In the genomic region with DNA sequence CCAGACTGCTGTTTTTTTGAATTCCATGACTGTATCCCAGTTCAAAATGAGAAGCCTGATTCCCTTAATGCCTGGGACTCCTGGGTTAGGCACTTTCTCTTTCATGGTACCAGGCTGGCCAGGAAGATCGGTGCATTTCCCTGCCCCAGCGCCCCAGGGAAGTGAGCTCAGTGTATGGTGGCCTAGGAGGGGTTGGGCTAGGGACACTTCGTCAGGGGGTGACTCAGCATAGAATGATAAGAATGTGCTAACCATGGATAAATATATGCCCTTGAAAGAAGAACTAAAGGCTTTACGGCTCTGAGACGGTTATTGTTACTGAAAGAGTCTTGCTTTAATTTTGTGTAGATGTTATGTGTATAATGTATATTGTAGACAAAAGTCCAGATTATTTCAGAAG, we compare ENCODE assay signal across 18 cellular contexts. TPM values are rescaled to one million over a fixed set of nuclear protein-coding genes. Genes with fewer than 3 reads are reported as not detected.
DNase-seq lines count a peak whose midpoint lies in the region; ATAC-seq and TF ChIP-seq lines count a peak whose summit lies in the region.
"Had no signal": no experiment of that assay in that cellular context is flagged by ENCODE, and none has a peak within 500 bp of the region (broad histone marks: within the 10 kb centered on the region; RNA-seq: fewer than 3 reads in every experiment).

No MANE protein-coding gene starts in this region.

- no peaks in the 10 kb centered on the region for H3K27me3 Mint-ChIP-seq in MCF 10A (ENCODE audit: insufficient read depth, unreplicated experiment)

- H3K27ac ChIP-seq in breast epithelium (no peak overlapping the region), PC-3 (ENCODE audit: low read length) (peak overlapping the region; percentile 84)
- H3K27ac ChIP-seq: epithelial cell of prostate, transverse colon had no signal

- TF ChIP-seq POLR2A in breast epithelium (IDR thresholded peaks at IDR 0.05): no peak

- CTCF ChIA-PET in MCF 10A (lab: Yijun Ruan, JAX) (no interaction called here), PC-3 (lab: Charles Lee) (no interaction called here)

- H3K27ac Mint-ChIP-seq in MCF 10A (ENCODE audit: low read depth, unreplicated experiment): peak overlapping the region; percentile 1
- H3K27ac Mint-ChIP-seq: natural killer cell had no signal

- H3K36me3 Mint-ChIP-seq in MCF 10A (ENCODE audit: insufficient read depth, unreplicated experiment): no peaks in the 10 kb centered on the region
- H3K36me3 Mint-ChIP-seq: natural killer cell had no signal

- POLR2A ChIA-PET in MCF 10A (lab: Yijun Ruan, JAX): interaction anchor here (0.7 kb wide), 1 partner anchor 11 kb away, joined by 6 read pairs; no protein-coding TSS in a partner anchor
- POLR2A ChIA-PET in PC-3 (lab: Charles Lee; ENCODE audit: unreplicated experiment): no interaction called here

- BruUV-seq in MCF 10A (replicated peaks; lab: Mats Ljungman, UMichigan): no TSS peak
- BruUV-seq in PC-3 (replicated peaks; lab: Mats Ljungman, UMichigan): no TSS peak

- H3K4me1 ChIP-seq in breast epithelium (no peaks in the 10 kb centered on the region), PC-3 (ENCODE audit: insufficient read depth, low read length) (peaks cover 73% of the 10 kb centered on the region)
- H3K4me1 ChIP-seq: transverse colon had no signal

- intact Hi-C loops in MCF 10A (cut with micrococcal nuclease): no loop called here
- intact Hi-C loops in breast epithelium (cut with DNase I; ENCODE audit: low total_unique reads): no loop called here
- intact Hi-C loops in PC-3 (cut with micrococcal nuclease): loop anchor here (5.0 to 10.0 kb wide), 2 partner anchors 550 to 897 kb away; a partner anchor contains a TSS

- no peak overlapping the region for H3K4me3 Mint-ChIP-seq in MCF 10A (ENCODE audit: unreplicated experiment)
- H3K4me3 Mint-ChIP-seq: activated T-cell treated with anti-CD3 and anti-CD28 coated beads, Interleukin-2, amount 50 U/mL, for 4 hours; natural killer cell had no signal

- H3K4me3 ChIP-seq in breast epithelium: no peak overlapping the region
- peak overlapping the region; percentile 3; the same call in 1 of the 2 replicates for H3K4me3 ChIP-seq in PC-3 (ENCODE audit: low read length)
- H3K4me3 ChIP-seq in choroid plexus epithelial cell (ENCODE audit: low read depth, low read length): no peak overlapping the region
- H3K4me3 ChIP-seq: transverse colon had no signal

- H3F3A ChIP-seq in PC-3 (ENCODE audit: low read length, unreplicated experiment): peaks cover 6% of the 10 kb centered on the region

- H3K36me3 ChIP-seq in breast epithelium (no peaks in the 10 kb centered on the region), PC-3 (ENCODE audit: low read depth, low read length) (no peaks in the 10 kb centered on the region)
- H3K36me3 ChIP-seq: transverse colon had no signal

- no peaks in the 10 kb centered on the region for H4K20me1 ChIP-seq in PC-3 (ENCODE audit: low read length)

- peak; percentile 57 for ATAC-seq in PC-3
- no peak for ATAC-seq in HG03108 (IDR thresholded peaks at IDR 0.05; ENCODE audit: unreplicated experiment)
- ATAC-seq: activated T-cell treated with anti-CD3 and anti-CD28 coated beads, Interleukin-2, amount 50 U/mL, for 4 hours; natural killer cell had no signal

- no peaks in the 10 kb centered on the region for H3K9me3 ChIP-seq in breast epithelium
- H3K9me3 ChIP-seq in PC-3 (ENCODE audit: low read length): no peaks in the 10 kb centered on the region
- H3K9me3 ChIP-seq: transverse colon had no signal

- peak overlapping the region; percentile 58 for H3K4me2 ChIP-seq in PC-3 (ENCODE audit: low read length)

- H3K79me2 ChIP-seq in PC-3 (ENCODE audit: low read length): no peaks in the 10 kb centered on the region

- peaks cover 8% of the 10 kb centered on the region for H3K4me1 Mint-ChIP-seq in MCF 10A (ENCODE audit: insufficient read depth, unreplicated experiment)
- H3K4me1 Mint-ChIP-seq: natural killer cell had no signal

- H3K27me3 ChIP-seq in breast epithelium (no peaks in the 10 kb centered on the region), PC-3 (ENCODE audit: low read length) (no peaks in the 10 kb centered on the region)
- H3K27me3 ChIP-seq: transverse colon had no signal

- TF ChIP-seq CTCF in MCF 10A (IDR thresholded peaks at IDR 0.05; ENCODE audit: unreplicated experiment): no peak
- TF ChIP-seq CTCF in breast epithelium (IDR thresholded peaks at IDR 0.05): no peak
- no peak for TF ChIP-seq CTCF in PC-3 (conservative IDR thresholded peaks at IDR 0.05; ENCODE audit: low read depth, low read length)
- no peak for TF ChIP-seq CTCF in choroid plexus epithelial cell (conservative IDR thresholded peaks at IDR 0.05; ENCODE audit: low read depth, low read length)

- no peaks in the 10 kb centered on the region for H3K9me3 Mint-ChIP-seq in MCF 10A (ENCODE audit: unreplicated experiment)
- H3K9me3 Mint-ChIP-seq: activated T-cell treated with anti-CD3 and anti-CD28 coated beads, Interleukin-2, amount 50 U/mL, for 4 hours; natural killer cell had no signal

- peak overlapping the region; percentile 30; the same call in 1 of the 2 replicates for H3K9ac ChIP-seq in PC-3 (ENCODE audit: low read length)

- 0 out of 2 replicates have a peak overlapping the region, but pooled peaks have one; percentile 29 for H2AFZ ChIP-seq in PC-3 (ENCODE audit: low read length)

- DNase-seq in MCF 10A (ENCODE audit: unreplicated experiment) (peak; percentile 68), breast epithelium (ENCODE audit: low spot score in 2 of 2) (no peak), PC-3 (peak; percentile 88), choroid plexus epithelial cell (ENCODE audit: low read depth) (peak; percentile 53), non-pigmented ciliary epithelial cell (ENCODE audit: low read depth) (peak; percentile 45), mesenteric fat pad (ENCODE audit: low spot score) (no peak), superior temporal gyrus (ENCODE audit: extremely low spot score) (no peak)
- DNase-seq: activated CD4-positive, CD25-positive, alpha-beta regulatory T cell; activated T-cell treated with anti-CD3 and anti-CD28 coated beads, Interleukin-2, amount 50 U/mL, for 4 hours; aorta; HCEC 1CT; KG1; natural killer cell; NCI-H2171; transverse colon had no signal

- no peaks in the 10 kb centered on the region for H3K9me2 ChIP-seq in PC-3 (replicated peaks; ENCODE audit: low read length)

RNA-seq across cellular contexts. Expression of a gene that starts 27.5 kb away (rescaled TPM):
- not detected in 2 replicates for total RNA-seq in MCF 10A (2022)
- total RNA-seq in breast epithelium: not detected
- not detected in 2 replicates for total RNA-seq in PC-3 (2014; rRNA removed)
- not detected for total RNA-seq in mesenteric fat pad
- total RNA-seq: activated T-cell treated with anti-CD3 and anti-CD28 coated beads, Interleukin-2, amount 50 U/mL, for 4 hours; aorta; natural killer cell; skeletal muscle tissue; transverse colon had no signal

Comparison
In these comparisons a context has a peak if more than half of its experiments do, and no peak if none do; other contexts are left out.
1. DNase-seq: peak in MCF 10A (single experiment), PC-3 (single experiment), choroid plexus epithelial cell (single experiment) and non-pigmented ciliary epithelial cell (single experiment); none in breast epithelium (0 of 2), mesenteric fat pad (single experiment) and superior temporal gyrus (single experiment).